Comparison of ENCODE assay signal across 1 cellular context in the genomic region with DNA sequence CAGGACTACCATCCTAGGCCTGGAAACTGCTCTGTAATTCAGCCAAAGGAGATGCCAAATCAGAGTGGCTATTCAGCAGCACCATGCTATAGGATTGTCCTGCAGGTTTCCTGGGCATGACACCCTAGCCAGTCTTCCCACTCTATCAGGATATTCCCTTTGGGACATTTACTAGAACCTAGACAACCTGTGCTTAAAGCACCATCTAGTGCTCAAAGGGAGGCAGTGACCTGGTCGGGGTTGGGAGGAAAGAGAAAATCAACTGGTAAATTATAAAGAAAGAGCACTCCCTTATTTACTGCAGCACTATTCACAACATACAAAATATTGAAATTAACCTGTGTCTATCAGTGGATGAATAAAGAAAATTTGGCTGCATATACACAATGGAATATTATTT.
TF ChIP-seq lines count a peak whose summit lies in the region.

No MANE protein-coding gene starts in this region.

TF ChIP-seq in GM23338, 12 proteins besides CTCF, POLR2A, EP300 and RAD21 (continued from another document):
- TF ChIP-seq, protein P1, sequence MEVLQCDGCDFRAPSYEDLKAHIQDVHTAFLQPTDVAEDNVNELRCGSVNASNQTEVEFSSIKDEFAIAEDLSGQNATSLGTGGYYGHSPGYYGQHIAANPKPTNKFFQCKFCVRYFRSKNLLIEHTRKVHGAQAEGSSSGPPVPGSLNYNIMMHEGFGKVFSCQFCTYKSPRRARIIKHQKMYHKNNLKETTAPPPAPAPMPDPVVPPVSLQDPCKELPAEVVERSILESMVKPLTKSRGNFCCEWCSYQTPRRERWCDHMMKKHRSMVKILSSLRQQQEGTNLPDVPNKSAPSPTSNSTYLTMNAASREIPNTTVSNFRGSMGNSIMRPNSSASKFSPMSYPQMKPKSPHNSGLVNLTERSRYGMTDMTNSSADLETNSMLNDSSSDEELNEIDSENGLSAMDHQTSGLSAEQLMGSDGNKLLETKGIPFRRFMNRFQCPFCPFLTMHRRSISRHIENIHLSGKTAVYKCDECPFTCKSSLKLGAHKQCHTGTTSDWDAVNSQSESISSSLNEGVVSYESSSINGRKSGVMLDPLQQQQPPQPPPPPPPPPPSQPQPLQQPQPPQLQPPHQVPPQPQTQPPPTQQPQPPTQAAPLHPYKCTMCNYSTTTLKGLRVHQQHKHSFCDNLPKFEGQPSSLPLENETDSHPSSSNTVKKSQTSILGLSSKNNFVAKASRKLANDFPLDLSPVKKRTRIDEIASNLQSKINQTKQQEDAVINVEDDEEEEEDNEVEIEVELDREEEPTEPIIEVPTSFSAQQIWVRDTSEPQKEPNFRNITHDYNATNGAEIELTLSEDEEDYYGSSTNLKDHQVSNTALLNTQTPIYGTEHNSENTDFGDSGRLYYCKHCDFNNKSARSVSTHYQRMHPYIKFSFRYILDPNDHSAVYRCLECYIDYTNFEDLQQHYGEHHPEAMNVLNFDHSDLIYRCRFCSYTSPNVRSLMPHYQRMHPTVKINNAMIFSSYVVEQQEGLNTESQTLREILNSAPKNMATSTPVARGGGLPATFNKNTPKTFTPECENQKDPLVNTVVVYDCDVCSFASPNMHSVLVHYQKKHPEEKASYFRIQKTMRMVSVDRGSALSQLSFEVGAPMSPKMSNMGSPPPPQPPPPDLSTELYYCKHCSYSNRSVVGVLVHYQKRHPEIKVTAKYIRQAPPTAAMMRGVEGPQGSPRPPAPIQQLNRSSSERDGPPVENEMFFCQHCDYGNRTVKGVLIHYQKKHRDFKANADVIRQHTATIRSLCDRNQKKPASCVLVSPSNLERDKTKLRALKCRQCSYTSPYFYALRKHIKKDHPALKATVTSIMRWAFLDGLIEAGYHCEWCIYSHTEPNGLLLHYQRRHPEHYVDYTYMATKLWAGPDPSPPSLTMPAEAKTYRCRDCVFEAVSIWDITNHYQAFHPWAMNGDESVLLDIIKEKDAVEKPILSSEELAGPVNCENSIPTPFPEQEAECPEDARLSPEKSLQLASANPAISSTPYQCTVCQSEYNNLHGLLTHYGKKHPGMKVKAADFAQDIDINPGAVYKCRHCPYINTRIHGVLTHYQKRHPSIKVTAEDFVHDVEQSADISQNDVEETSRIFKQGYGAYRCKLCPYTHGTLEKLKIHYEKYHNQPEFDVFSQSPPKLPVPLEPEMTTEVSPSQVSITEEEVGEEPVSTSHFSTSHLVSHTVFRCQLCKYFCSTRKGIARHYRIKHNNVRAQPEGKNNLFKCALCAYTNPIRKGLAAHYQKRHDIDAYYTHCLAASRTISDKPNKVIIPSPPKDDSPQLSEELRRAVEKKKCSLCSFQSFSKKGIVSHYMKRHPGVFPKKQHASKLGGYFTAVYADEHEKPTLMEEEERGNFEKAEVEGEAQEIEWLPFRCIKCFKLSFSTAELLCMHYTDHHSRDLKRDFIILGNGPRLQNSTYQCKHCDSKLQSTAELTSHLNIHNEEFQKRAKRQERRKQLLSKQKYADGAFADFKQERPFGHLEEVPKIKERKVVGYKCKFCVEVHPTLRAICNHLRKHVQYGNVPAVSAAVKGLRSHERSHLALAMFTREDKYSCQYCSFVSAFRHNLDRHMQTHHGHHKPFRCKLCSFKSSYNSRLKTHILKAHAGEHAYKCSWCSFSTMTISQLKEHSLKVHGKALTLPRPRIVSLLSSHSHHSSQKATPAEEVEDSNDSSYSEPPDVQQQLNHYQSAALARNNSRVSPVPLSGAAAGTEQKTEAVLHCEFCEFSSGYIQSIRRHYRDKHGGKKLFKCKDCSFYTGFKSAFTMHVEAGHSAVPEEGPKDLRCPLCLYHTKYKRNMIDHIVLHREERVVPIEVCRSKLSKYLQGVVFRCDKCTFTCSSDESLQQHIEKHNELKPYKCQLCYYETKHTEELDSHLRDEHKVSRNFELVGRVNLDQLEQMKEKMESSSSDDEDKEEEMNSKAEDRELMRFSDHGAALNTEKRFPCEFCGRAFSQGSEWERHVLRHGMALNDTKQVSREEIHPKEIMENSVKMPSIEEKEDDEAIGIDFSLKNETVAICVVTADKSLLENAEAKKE (CRISPR knock-in tag; IDR thresholded peaks at IDR 0.05): no peak
- TF ChIP-seq EZH2phosphoT487 (IDR thresholded peaks at IDR 0.05; ENCODE audit: unreplicated experiment): no peak
- TF ChIP-seq NANOG (IDR thresholded peaks at IDR 0.05; ENCODE audit: borderline replicate concordance): no peak
- TF ChIP-seq, protein P2, sequence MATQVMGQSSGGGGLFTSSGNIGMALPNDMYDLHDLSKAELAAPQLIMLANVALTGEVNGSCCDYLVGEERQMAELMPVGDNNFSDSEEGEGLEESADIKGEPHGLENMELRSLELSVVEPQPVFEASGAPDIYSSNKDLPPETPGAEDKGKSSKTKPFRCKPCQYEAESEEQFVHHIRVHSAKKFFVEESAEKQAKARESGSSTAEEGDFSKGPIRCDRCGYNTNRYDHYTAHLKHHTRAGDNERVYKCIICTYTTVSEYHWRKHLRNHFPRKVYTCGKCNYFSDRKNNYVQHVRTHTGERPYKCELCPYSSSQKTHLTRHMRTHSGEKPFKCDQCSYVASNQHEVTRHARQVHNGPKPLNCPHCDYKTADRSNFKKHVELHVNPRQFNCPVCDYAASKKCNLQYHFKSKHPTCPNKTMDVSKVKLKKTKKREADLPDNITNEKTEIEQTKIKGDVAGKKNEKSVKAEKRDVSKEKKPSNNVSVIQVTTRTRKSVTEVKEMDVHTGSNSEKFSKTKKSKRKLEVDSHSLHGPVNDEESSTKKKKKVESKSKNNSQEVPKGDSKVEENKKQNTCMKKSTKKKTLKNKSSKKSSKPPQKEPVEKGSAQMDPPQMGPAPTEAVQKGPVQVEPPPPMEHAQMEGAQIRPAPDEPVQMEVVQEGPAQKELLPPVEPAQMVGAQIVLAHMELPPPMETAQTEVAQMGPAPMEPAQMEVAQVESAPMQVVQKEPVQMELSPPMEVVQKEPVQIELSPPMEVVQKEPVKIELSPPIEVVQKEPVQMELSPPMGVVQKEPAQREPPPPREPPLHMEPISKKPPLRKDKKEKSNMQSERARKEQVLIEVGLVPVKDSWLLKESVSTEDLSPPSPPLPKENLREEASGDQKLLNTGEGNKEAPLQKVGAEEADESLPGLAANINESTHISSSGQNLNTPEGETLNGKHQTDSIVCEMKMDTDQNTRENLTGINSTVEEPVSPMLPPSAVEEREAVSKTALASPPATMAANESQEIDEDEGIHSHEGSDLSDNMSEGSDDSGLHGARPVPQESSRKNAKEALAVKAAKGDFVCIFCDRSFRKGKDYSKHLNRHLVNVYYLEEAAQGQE (IDR thresholded peaks at IDR 0.05; ENCODE audit: unreplicated experiment): no peak
